Comparison of ENCODE assay signal across 8 cellular contexts in the genomic region with DNA sequence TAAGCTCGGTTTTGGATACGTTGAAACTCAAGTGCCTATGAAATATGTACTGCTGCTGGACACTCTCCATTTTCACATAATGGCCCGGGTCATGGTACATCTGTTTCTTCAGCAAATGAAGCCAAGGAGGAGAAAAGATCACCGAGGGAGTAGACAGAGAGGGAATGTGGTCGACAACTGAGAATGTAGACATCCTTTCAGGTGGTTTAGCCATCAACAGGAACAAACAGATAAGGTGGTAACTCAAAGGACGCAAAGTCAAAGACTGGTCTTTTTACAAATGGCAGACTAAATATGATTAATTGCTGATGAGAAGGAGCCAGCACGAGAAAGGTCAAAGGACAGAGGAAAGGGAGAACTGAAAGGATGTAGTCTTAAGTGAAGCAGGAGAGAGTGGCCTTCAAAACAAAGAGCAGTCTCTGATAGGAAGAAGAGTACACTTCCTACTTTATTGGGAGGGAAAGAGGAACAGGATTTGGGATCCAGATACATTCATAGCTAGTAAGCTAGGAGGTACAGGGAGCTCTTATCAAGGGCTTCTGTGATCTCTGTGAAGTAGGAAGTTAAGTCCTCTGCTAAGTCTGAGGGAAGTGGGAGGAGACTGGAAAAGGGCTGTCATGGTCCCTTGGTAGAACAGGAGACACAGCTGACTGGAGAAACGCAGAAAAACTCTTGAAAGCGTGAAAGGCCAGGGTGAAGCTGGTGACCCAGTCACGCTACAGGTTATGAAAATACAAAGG. TPM values are rescaled to one million over a fixed set of nuclear protein-coding genes. Genes with fewer than 3 reads are reported as not detected.
DNase-seq lines count a peak whose midpoint lies in the region; ATAC-seq, FAIRE-seq and TF ChIP-seq lines count a peak whose summit lies in the region.

No MANE protein-coding gene starts in this region.

- no peak overlapping the region for H2BK12ac ChIP-seq in neuronal stem cell (ENCODE audit: low read length)

- 71% methylated on average over 6 of the region's 10 CpGs for WGBS in right lobe of liver (ENCODE audit: insufficient coverage, low coverage, low lambda C conversion rate, missing lambda C conversion rate)
- 93% methylated on average over 10 of the region's 10 CpGs for WGBS in HepG2 (ENCODE audit: low lambda C conversion rate)
- 75 to 78% methylated on average over 10 of the region's 10 CpGs for WGBS in thyroid gland, 2 donors
- no CpG with 5 or more reads among the region's 10 CpGs for WGBS in neuronal stem cell (ENCODE audit: extremely low coverage in 2 of 2, insufficient read length in 2 of 2, insufficient replicate concordance in 1 of 2), 2 donors

- CTCF ChIA-PET in HepG2 (lab: Yijun Ruan, JAX; ENCODE audit: low intra/inter-chr PET ratio, low total read pairs): no interaction called here

- H2BK15ac ChIP-seq in neuronal stem cell (ENCODE audit: low read length): no peak overlapping the region

- H4K8ac ChIP-seq in neuronal stem cell (ENCODE audit: low read depth, low read length): no peak overlapping the region

- no peak overlapping the region for H2BK5ac ChIP-seq in neuronal stem cell (ENCODE audit: low read length)

- peak in 3 of 4 donors; percentile 43 to 47 (median 46) for ATAC-seq in right lobe of liver
- ATAC-seq in HepG2: no peak
- ATAC-seq in HG02884 (IDR thresholded peaks at IDR 0.05; ENCODE audit: unreplicated experiment): peak; percentile 52

- H3K27me3 ChIP-seq in right lobe of liver (no peaks in the 10 kb centered on the region), HepG2 (ENCODE audit: control insufficient read depth in 1 of 2, insufficient read depth in 2 of 2, low read length in 2 of 2) (no peaks in the 10 kb centered on the region), thyroid gland (no peaks in the 10 kb centered on the region), neuronal stem cell (ENCODE audit: control insufficient read depth in 3 of 3, insufficient read depth in 3 of 3, low read depth in 1 of 3, low read length in 3 of 3) (no peaks in the 10 kb centered on the region)

- POLR2A ChIA-PET in HepG2 (lab: Yijun Ruan, JAX): no interaction called here

- no peak for FAIRE-seq in HepG2 (lab: Jason Lieb, UNC)

- TF ChIP-seq EP300 in HepG2 (IDR thresholded peaks at IDR 0.05; ENCODE audit: low read depth in 2 of 2, low read length in 2 of 2) (no peak), HepG2 (CRISPR knock-in tag; IDR thresholded peaks at IDR 0.05; ENCODE audit: borderline replicate concordance) (no peak)

- DNase-seq in right lobe of liver: no peak
- no peak for DNase-seq in HepG2 (ENCODE audit: low spot score)
- peak; percentile 58 for DNase-seq in OCI-M1 (lab: John Stamatoyannopoulos, UW)
- DNase-seq in thyroid gland: peak; percentile 15 to 18
- DNase-seq in neuronal stem cell (ENCODE audit: low spot score): no peak
- DNase-seq in activated CD4-positive, CD25-positive, alpha-beta regulatory T cell treated with anti-CD3 and anti-CD28 coated beads, Interleukin-2, amount 50 U/mL, for 72 hours: no peak
- no peak for DNase-seq in NCI-H187 (lab: John Stamatoyannopoulos, UW)

- no TSS peak for BruUV-seq in HepG2 (replicated peaks; lab: Mats Ljungman, UMichigan)

- TF ChIP-seq RAD21 in HepG2 (CRISPR knock-in tag; IDR thresholded peaks at IDR 0.05): no peak

- H3K9me3 ChIP-seq in right lobe of liver: no peaks in the 10 kb centered on the region
- H3K9me3 ChIP-seq in HepG2 (ENCODE audit: low read length): no peaks in the 10 kb centered on the region
- H3K9me3 ChIP-seq in thyroid gland: no peaks in the 10 kb centered on the region
- H3K9me3 ChIP-seq in neuronal stem cell (replicated peaks in 1 of 2; ENCODE audit: control insufficient read depth in 2 of 2, insufficient read depth in 1 of 2, low read depth in 1 of 2, low read length in 2 of 2): no peaks in the 10 kb centered on the region

- H3K79me1 ChIP-seq in neuronal stem cell (ENCODE audit: low read depth, low read length): no peaks in the 10 kb centered on the region

- no peaks in the 10 kb centered on the region for H3K4me1 ChIP-seq in right lobe of liver
- peaks cover 7% of the 10 kb centered on the region for H3K4me1 ChIP-seq in HepG2 (ENCODE audit: insufficient read depth, low read length)
- H3K4me1 ChIP-seq in thyroid gland: no peaks in the 10 kb centered on the region
- H3K4me1 ChIP-seq in neuronal stem cell (ENCODE audit: control insufficient read depth in 2 of 2, insufficient read depth in 1 of 2, low read depth in 1 of 2, low read length in 2 of 2): no peaks in the 10 kb centered on the region

- H3K4me3 ChIP-seq in right lobe of liver (no peak overlapping the region), HepG2 (replicated peaks in 1 of 3; ENCODE audit: insufficient read depth in 1 of 3, low read depth in 2 of 3, low read length in 3 of 3) (no peak overlapping the region), thyroid gland (replicated peaks in 1 of 3) (no peak overlapping the region), neuronal stem cell (ENCODE audit: low read length in 2 of 2) (no peak overlapping the region)

- no peaks in the 10 kb centered on the region for H4K20me1 ChIP-seq in HepG2 (ENCODE audit: insufficient read depth, low read length)

- H3K79me2 ChIP-seq in HepG2 (ENCODE audit: insufficient read depth, low read length): no peaks in the 10 kb centered on the region

- H3K4me2 ChIP-seq in HepG2 (ENCODE audit: low read depth, low read length) (no peak overlapping the region), neuronal stem cell (ENCODE audit: insufficient read depth, low read length, poor library complexity, severe bottlenecking) (no peak overlapping the region)

- no peak overlapping the region for H2BK120ac ChIP-seq in neuronal stem cell (ENCODE audit: low read depth, low read length)

- H3K14ac ChIP-seq in neuronal stem cell (ENCODE audit: low read length): no peak overlapping the region

- H3K27ac ChIP-seq in right lobe of liver (no peak overlapping the region), HepG2 (ENCODE audit: extremely low read length, insufficient read depth, low read length) (no peak overlapping the region), thyroid gland (no peak overlapping the region), neuronal stem cell (replicated peaks; ENCODE audit: low read length) (no peak overlapping the region)

- intact Hi-C loops in right lobe of liver (cut with DNase I) (loop anchor here (5.0 to 10.0 kb wide), 2 partner anchors 223 to 225 kb away; no protein-coding TSS in a partner anchor), HepG2 (cut with micrococcal nuclease; ENCODE audit: unreplicated experiment) (loop anchor here (10.0 kb wide), 1 partner anchor 135 kb away; a partner anchor contains a TSS), thyroid gland (cut with DNase I) (loop anchor here (5.0 to 10.0 kb wide), 2 partner anchors 223 to 815 kb away; no protein-coding TSS in a partner anchor)

- H2AFZ ChIP-seq in HepG2 (ENCODE audit: low read length): no peak overlapping the region
- H2AFZ ChIP-seq in neuronal stem cell (ENCODE audit: low read length): no peak overlapping the region

- H2AK5ac ChIP-seq in neuronal stem cell (ENCODE audit: low read depth, low read length): no peak overlapping the region

- H4K91ac ChIP-seq in neuronal stem cell (ENCODE audit: low read depth, low read length, poor library complexity): no peak overlapping the region

- TF ChIP-seq POLR2A in right lobe of liver (IDR thresholded peaks at IDR 0.05) (no peak), HepG2 (IDR thresholded peaks at IDR 0.05; ENCODE audit: insufficient read depth in 1 of 2, low read depth in 2 of 2, low read length in 2 of 2) (no peak), thyroid gland (IDR thresholded peaks at IDR 0.05) (no peak)

- TF ChIP-seq CTCF in right lobe of liver (IDR thresholded peaks at IDR 0.05) (no peak), HepG2 (CRISPR knock-in tag; IDR thresholded peaks at IDR 0.05) (no peak), thyroid gland (IDR thresholded peaks at IDR 0.05) (no peak)

- no peak overlapping the region for H3K4ac ChIP-seq in neuronal stem cell (ENCODE audit: low read length)

- in situ Hi-C loops in HepG2 (cut with HindIII; ENCODE audit: extremely low pct_ligation_motif_present, low pct_unique_long_range_greater_than_20kb): loop anchor here (5.0 kb wide), 1 partner anchor 223 kb away; no protein-coding TSS in a partner anchor

- H3K9ac ChIP-seq in HepG2 (ENCODE audit: insufficient read depth, low read depth, low read length): no peak overlapping the region
- H3K9ac ChIP-seq in neuronal stem cell (ENCODE audit: low read depth, low read length, poor library complexity): no peak overlapping the region

- H3K18ac ChIP-seq in neuronal stem cell (ENCODE audit: low read length): no peak overlapping the region

- H3K23ac ChIP-seq in neuronal stem cell (ENCODE audit: low read depth, low read length, poor library complexity): no peak overlapping the region

- H3K36me3 ChIP-seq in right lobe of liver (peaks cover 0 to 50% (median 8%) of the 10 kb centered on the region in 4 donors), HepG2 (replicated peaks in 1 of 2; ENCODE audit: control insufficient read depth in 1 of 2, insufficient read depth in 2 of 2, low read length in 2 of 2) (peaks cover 16 to 72% of the 10 kb centered on the region in 2 experiments), thyroid gland (peaks cover 9 to 37% of the 10 kb centered on the region in 2 donors), neuronal stem cell (replicated peaks in 1 of 2; ENCODE audit: control insufficient read depth in 2 of 2, insufficient read depth in 2 of 2, low read length in 2 of 2) (peaks cover 15 to 95% of the 10 kb centered on the region in 2 donors)

RNA-seq across cellular contexts. Expression of a gene that starts 28.3 kb away (rescaled TPM):
- 10 to 100 TPM in 5 of 6 experiments, 1 to 10 TPM in 1; 8.5 to 14.4 (median 11.5) TPM for total RNA-seq in right lobe of liver
- 45.6 and 78.5 TPM in 2 replicates for total RNA-seq in HepG2 (2016; rRNA removed; fragmentation: Illumina TruSeq; extraction: Trizol)
- 9.6 and 10.7 TPM in 2 replicates for total RNA-seq in HepG2 (2016; cell fraction: cytosol; rRNA removed; fragmentation: Illumina TruSeq; extraction: Trizol; ENCODE audit: low read depth)
- 46.9 and 76.4 TPM in 2 replicates for total RNA-seq in HepG2 (2016; cell fraction: insoluble cytoplasmic fraction; rRNA removed; fragmentation: Illumina TruSeq; extraction: Trizol)
- 15.8 and 18.8 TPM in 2 replicates for total RNA-seq in HepG2 (2016; cell fraction: membrane; rRNA removed; fragmentation: Illumina TruSeq; extraction: Trizol)
- 29.2 and 34.2 TPM in 2 replicates for total RNA-seq in HepG2 (2016; cell fraction: nucleus; rRNA removed; fragmentation: Illumina TruSeq; extraction: Trizol)
- polyA plus RNA-seq in HepG2 (2011; rRNA removed): 16.8 and 17.7 TPM in 2 replicates
- 8.1 and 10.3 TPM in 2 replicates for polyA plus RNA-seq in HepG2 (2011; cell fraction: cytosol; rRNA removed)
- 13.7 and 16.6 TPM in 2 replicates for polyA plus RNA-seq in HepG2 (2011; cell fraction: nucleus; rRNA removed)
- 14.1 and 16.5 TPM in 2 replicates for polyA plus RNA-seq in HepG2 (2012)
- 2.5 and 2.6 TPM in 2 replicates for polyA plus RNA-seq in HepG2 (2016; cell fraction: cytosol; fragmentation: Illumina TruSeq; extraction: Trizol; ENCODE audit: low read depth)
- polyA plus RNA-seq in HepG2 (2016; cell fraction: insoluble cytoplasmic fraction; fragmentation: Illumina TruSeq; extraction: Trizol; ENCODE audit: low read depth): 44.2 and 47.9 TPM in 2 replicates
- 6.6 and 6.8 TPM in 2 replicates for polyA plus RNA-seq in HepG2 (2016; cell fraction: membrane; fragmentation: Illumina TruSeq; extraction: Trizol; ENCODE audit: low read depth)
- polyA plus RNA-seq in HepG2 (2016; cell fraction: nucleus; fragmentation: Illumina TruSeq; extraction: Trizol; ENCODE audit: insufficient read depth, low read depth): 25.0 and 28.2 TPM in 2 replicates
- 30.6 and 31.0 TPM in 2 replicates for polyA minus RNA-seq in HepG2 (2011; rRNA and poly(A)+ RNA removed; ENCODE audit: low replicate concordance)
- 20.1 and 21.5 TPM in 2 replicates for polyA minus RNA-seq in HepG2 (2011; cell fraction: cytosol; rRNA and poly(A)+ RNA removed)
- polyA minus RNA-seq in HepG2 (2011; cell fraction: nucleus; rRNA and poly(A)+ RNA removed): 30.6 and 37.9 TPM in 2 replicates
- total RNA-seq in thyroid gland: 10 to 100 TPM; 29.6 to 40.7 (median 37.3) TPM
- 22.6 TPM for polyA plus RNA-seq in neuronal stem cell (2013, experiment 1 of 2)
- polyA plus RNA-seq in neuronal stem cell (2013, experiment 2 of 2): 24.2 TPM

RNA-seq across cellular contexts. Expression of a gene that starts 45.9 kb away (rescaled TPM):
- total RNA-seq in right lobe of liver (10 to 100 TPM in 1 of 6 experiments, 1 to 10 TPM in 4, not detected in 1; 1.1 to 14.2 (median 1.3) TPM), HepG2 (2016; rRNA removed; fragmentation: Illumina TruSeq; extraction: Trizol) (5.2 and 5.9 TPM in 2 replicates), thyroid gland (under 1 TPM in 2 of 4 donors, not detected in 2; 0.33 to 0.40 TPM)
- 5.1 and 5.2 TPM in 2 replicates for total RNA-seq in HepG2 (2016; cell fraction: cytosol; rRNA removed; fragmentation: Illumina TruSeq; extraction: Trizol; ENCODE audit: low read depth)
- 5.5 TPM in 2 replicates for total RNA-seq in HepG2 (2016; cell fraction: insoluble cytoplasmic fraction; rRNA removed; fragmentation: Illumina TruSeq; extraction: Trizol)
- 5.3 and 6.0 TPM in 2 replicates for total RNA-seq in HepG2 (2016; cell fraction: membrane; rRNA removed; fragmentation: Illumina TruSeq; extraction: Trizol)
- total RNA-seq in HepG2 (2016; cell fraction: nucleus; rRNA removed; fragmentation: Illumina TruSeq; extraction: Trizol): 3.9 and 5.9 TPM in 2 replicates
- 1.4 and 3.0 TPM in 2 replicates for polyA plus RNA-seq in HepG2 (2011; rRNA removed)
- 1.6 and 1.8 TPM in 2 replicates for polyA plus RNA-seq in HepG2 (2011; cell fraction: cytosol; rRNA removed)
- polyA plus RNA-seq in HepG2 (2011; cell fraction: nucleus; rRNA removed): 3.8 and 5.9 TPM in 2 replicates
- polyA plus RNA-seq in HepG2 (2012): 0.86 and 1.1 TPM in 2 replicates
- 11.4 and 12.1 TPM in 2 replicates for polyA plus RNA-seq in HepG2 (2016; cell fraction: cytosol; fragmentation: Illumina TruSeq; extraction: Trizol; ENCODE audit: low read depth)
- 11.6 and 13.4 TPM in 2 replicates for polyA plus RNA-seq in HepG2 (2016; cell fraction: insoluble cytoplasmic fraction; fragmentation: Illumina TruSeq; extraction: Trizol; ENCODE audit: low read depth)
- 11.0 and 11.7 TPM in 2 replicates for polyA plus RNA-seq in HepG2 (2016; cell fraction: membrane; fragmentation: Illumina TruSeq; extraction: Trizol; ENCODE audit: low read depth)
- 15.3 and 15.9 TPM in 2 replicates for polyA plus RNA-seq in HepG2 (2016; cell fraction: nucleus; fragmentation: Illumina TruSeq; extraction: Trizol; ENCODE audit: insufficient read depth, low read depth)
- 1.9 TPM in 1 of 2 replicates, not detected in the other for polyA minus RNA-seq in HepG2 (2011; rRNA and poly(A)+ RNA removed; ENCODE audit: low replicate concordance)
- 0.79 and 3.4 TPM in 2 replicates for polyA minus RNA-seq in HepG2 (2011; cell fraction: cytosol; rRNA and poly(A)+ RNA removed)
- 0.39 and 0.99 TPM in 2 replicates for polyA minus RNA-seq in HepG2 (2011; cell fraction: nucleus; rRNA and poly(A)+ RNA removed)
- 7.1 TPM for polyA plus RNA-seq in neuronal stem cell (2013, experiment 1 of 2)
- polyA plus RNA-seq in neuronal stem cell (2013, experiment 2 of 2): 6.8 TPM

Comparison
In these comparisons a context has a peak if more than half of its experiments do, and no peak if none do; other contexts are left out.
1. DNase-seq: peak in OCI-M1 (single experiment) and thyroid gland (2 of 2); none in right lobe of liver (0 of 3), HepG2 (single experiment), neuronal stem cell (single experiment), activated CD4-positive, CD25-positive, alpha-beta regulatory T cell treated with anti-CD3 and anti-CD28 coated beads, Interleukin-2, amount 50 U/mL, for 72 hours (single experiment) and NCI-H187 (0 of 2).